In the genomic region with DNA sequence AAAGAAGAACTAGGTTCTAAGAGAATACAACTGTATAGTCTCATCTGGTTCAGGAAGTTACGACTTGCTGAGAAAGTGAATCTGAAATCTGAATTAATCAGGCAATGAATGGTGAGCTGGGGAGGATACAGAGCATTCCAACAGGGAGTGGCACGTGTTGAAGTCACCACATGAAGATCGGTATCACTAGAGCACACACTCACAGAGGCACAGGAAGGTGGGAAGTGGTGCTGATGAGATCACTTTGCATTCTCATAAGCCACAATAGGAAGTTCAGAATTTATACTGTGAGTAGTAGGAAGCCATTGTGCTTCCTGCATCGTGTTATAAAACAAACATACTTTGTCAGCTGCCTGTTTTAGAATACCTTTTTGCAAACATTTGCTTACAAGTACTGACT, we compare ENCODE assay signal across 25 cellular contexts.
"Had no signal": no experiment of that assay in that cellular context is flagged by ENCODE, and none has a peak within 500 bp of the region (broad histone marks: within the 10 kb centered on the region; RNA-seq: fewer than 3 reads in every experiment).

No MANE protein-coding gene starts in this region.

- H3K4me1 ChIP-seq: colonic mucosa, gastrocnemius medialis, upper lobe of left lung had no signal

- H3K9me3 ChIP-seq: colonic mucosa, gastrocnemius medialis, ovary, upper lobe of left lung had no signal

- H3K4me2 ChIP-seq: hepatocyte had no signal

- DNase-seq: activated B cell treated with CpG ODN at 0.5 μM for 24 hours; activated CD4-positive, alpha-beta T cell treated with anti-CD3 and anti-CD28 coated beads, Interleukin-2, amount 50 U/mL, for 1 hour; activated CD8-positive, alpha-beta memory T cell treated with anti-CD3 and anti-CD28 coated beads, Interleukin-2, amount 10 ng/mL, durations not matched to agents 7 days and 5 days; activated CD8-positive, alpha-beta T cell treated with anti-CD3 and anti-CD28 coated beads for 36 hours; activated naive CD4-positive, alpha-beta T cell; activated T-cell treated with anti-CD3 and anti-CD28 coated beads for 4 hours; activated T-cell treated with anti-CD3 and anti-CD28 coated beads, Interleukin-2, amount 50 U/mL, for 72 hours; cerebellar nuclear complex; colonic mucosa; dorsolateral prefrontal cortex; effector memory CD4-positive, alpha-beta T cell; erythroblast; gastrocnemius medialis; left colon; mammary epithelial cell; naive thymus-derived CD4-positive, alpha-beta T cell; ovary; retina; stimulated activated CD4-positive, alpha-beta T cell treated with anti-CD3 and anti-CD28 coated beads, Interleukin-4, amount 100 ng/mL, for 24 hours had no signal

- H3K27ac ChIP-seq: colonic mucosa, dorsolateral prefrontal cortex, gastrocnemius medialis, hepatocyte, ovary, skin epidermis, upper lobe of left lung had no signal

- H3K27me3 ChIP-seq: colonic mucosa, dorsolateral prefrontal cortex, gastrocnemius medialis, hepatocyte, ovary, upper lobe of left lung had no signal

- H3K36me3 ChIP-seq: colonic mucosa, gastrocnemius medialis, ovary, upper lobe of left lung had no signal

- H2AFZ ChIP-seq: hepatocyte had no signal

- ATAC-seq: activated CD8-positive, alpha-beta memory T cell treated with anti-CD3 and anti-CD28 coated beads, Interleukin-2, amount 10 ng/mL, durations not matched to agents 7 days and 5 days; activated CD8-positive, alpha-beta T cell treated with anti-CD3 and anti-CD28 coated beads for 36 hours; activated naive CD4-positive, alpha-beta T cell treated with anti-CD3 and anti-CD28 coated beads, Interleukin-2, amount 50 U/mL, for 72 hours; activated T-cell treated with anti-CD3 and anti-CD28 coated beads, Interleukin-2, amount 50 U/mL, for 72 hours; gastrocnemius medialis; left colon; naive thymus-derived CD4-positive, alpha-beta T cell; sciatic nerve; stimulated activated effector memory CD8-positive, alpha-beta T cell treated with anti-CD3 and anti-CD28 coated beads, Interleukin-12 subunit alpha, Interleukin-12 subunit beta, amount 100 ng/mL, for 72 hours had no signal

- H3K4me3 ChIP-seq: colonic mucosa, dorsolateral prefrontal cortex, gastrocnemius medialis, hepatocyte, ovary, skin epidermis, upper lobe of left lung had no signal

- H3K79me2 ChIP-seq: hepatocyte had no signal
